ENCODE assay signal across 10 cellular contexts in genomic region chr12:104733717-104734175, GRCh38.
DNase-seq lines count a peak whose midpoint lies in the region; ATAC-seq and TF ChIP-seq lines count a peak whose summit lies in the region.
"Had no signal": no experiment of that assay in that cellular context is flagged by ENCODE, and none has a peak within 500 bp of the region (broad histone marks: within the 10 kb centered on the region; RNA-seq: fewer than 3 reads in every experiment).

No MANE protein-coding gene starts in this region.

- intact Hi-C loops in natural killer cell (cut with micrococcal nuclease), result no loop called here

- H3K4me1 Mint-ChIP-seq in activated CD8-positive, alpha-beta T cell treated with anti-CD3 and anti-CD28 coated beads, Interleukin-2, amount 10 ng/mL, durations not matched to agents 7 days and 5 days (ENCODE audit: low read depth), result peaks cover 76% of the 10 kb centered on the region
- H3K4me1 Mint-ChIP-seq in natural killer cell, result peaks cover 76 to 86% of the 10 kb centered on the region in 2 donors

- no peaks in the 10 kb centered on the region for H3K27me3 Mint-ChIP-seq in activated CD8-positive, alpha-beta T cell treated with anti-CD3 and anti-CD28 coated beads, Interleukin-2, amount 10 ng/mL, durations not matched to agents 7 days and 5 days (ENCODE audit: low read depth)
- H3K27me3 Mint-ChIP-seq in natural killer cell (ENCODE audit: low read depth in 2 of 2), result no peaks in the 10 kb centered on the region

- no peaks in the 10 kb centered on the region for H3K9me3 Mint-ChIP-seq in activated CD8-positive, alpha-beta T cell treated with anti-CD3 and anti-CD28 coated beads, Interleukin-2, amount 10 ng/mL, durations not matched to agents 7 days and 5 days (ENCODE audit: insufficient read depth)
- H3K9me3 Mint-ChIP-seq in natural killer cell, result no peaks in the 10 kb centered on the region

- CTCF ChIA-PET in activated CD8-positive, alpha-beta T cell treated with anti-CD3 and anti-CD28 coated beads, Interleukin-2, amount 10 ng/mL, durations not matched to agents 7 days and 5 days (lab: Charles Lee), result interaction anchor here (0.8 to 2.6 kb wide), 6 partner anchors 9 to 352 kb away, joined by 3 to 12 read pairs (median 4); no protein-coding TSS in a partner anchor

- H3K27ac Mint-ChIP-seq in activated CD8-positive, alpha-beta T cell treated with anti-CD3 and anti-CD28 coated beads, Interleukin-2, amount 10 ng/mL, durations not matched to agents 7 days and 5 days, result no peak overlapping the region
- H3K27ac Mint-ChIP-seq in natural killer cell, result peak overlapping the region in 1 of 2 donors; percentile 38

- peak; percentile 48 for DNase-seq in NCI-H82 (lab: John Stamatoyannopoulos, UW)
- no peak for DNase-seq in NCI-H82 treated with DMSO at 0.1 percent for 48 hours (lab: John Stamatoyannopoulos, UW; ENCODE audit: unreplicated experiment)
- peak; percentile 26 for DNase-seq in HK-2 (ENCODE audit: unreplicated experiment)
- peak; percentile 50 for DNase-seq in activated CD8-positive, alpha-beta T cell treated with anti-CD3 and anti-CD28 coated beads, Interleukin-2, amount 10 ng/mL, durations not matched to agents 7 days and 5 days
- DNase-seq in natural killer cell, result no peak
- DNase-seq in COR-L47 (lab: John Stamatoyannopoulos, UW), result no peak
- DNase-seq: glutamatergic neuron, GM23248 had no signal

- POLR2A ChIA-PET in activated CD8-positive, alpha-beta T cell treated with anti-CD3 and anti-CD28 coated beads, Interleukin-2, amount 10 ng/mL, durations not matched to agents 7 days and 5 days (lab: Charles Lee), result no interaction called here

- TF ChIP-seq CTCF in natural killer cell (IDR thresholded peaks at IDR 0.05), result no peak

- no peak overlapping the region for H3K4me3 Mint-ChIP-seq in activated CD8-positive, alpha-beta T cell treated with anti-CD3 and anti-CD28 coated beads, Interleukin-2, amount 10 ng/mL, durations not matched to agents 7 days and 5 days
- H3K4me3 Mint-ChIP-seq in natural killer cell, result no peak overlapping the region

- H3K36me3 Mint-ChIP-seq in activated CD8-positive, alpha-beta T cell treated with anti-CD3 and anti-CD28 coated beads, Interleukin-2, amount 10 ng/mL, durations not matched to agents 7 days and 5 days (ENCODE audit: low read depth), result peaks cover 5% of the 10 kb centered on the region
- no peaks in the 10 kb centered on the region for H3K36me3 Mint-ChIP-seq in natural killer cell

- peak; percentile 60 for ATAC-seq in activated CD8-positive, alpha-beta T cell treated with anti-CD3 and anti-CD28 coated beads, Interleukin-2, amount 10 ng/mL, durations not matched to agents 7 days and 5 days
- ATAC-seq in natural killer cell (peak; percentile 58 to 64 (median 60)), HG02642 (IDR thresholded peaks at IDR 0.05; ENCODE audit: poor library complexity, unreplicated experiment) (no peak), GM21526 (IDR thresholded peaks at IDR 0.05; ENCODE audit: low FRiP score, unreplicated experiment) (no peak)

Comparison
In these comparisons a context has a peak if more than half of its experiments do, and no peak if none do; other contexts are left out.
1. DNase-seq: peak in NCI-H82 (single experiment), HK-2 (single experiment) and activated CD8-positive, alpha-beta T cell treated with anti-CD3 and anti-CD28 coated beads, Interleukin-2, amount 10 ng/mL, durations not matched to agents 7 days and 5 days (single experiment); none in NCI-H82 treated with DMSO at 0.1 percent for 48 hours (single experiment), natural killer cell (single experiment) and COR-L47 (single experiment).
2. ATAC-seq: peak in activated CD8-positive, alpha-beta T cell treated with anti-CD3 and anti-CD28 coated beads, Interleukin-2, amount 10 ng/mL, durations not matched to agents 7 days and 5 days (single experiment) and natural killer cell (3 of 3); none in HG02642 (single experiment) and GM21526 (single experiment).